Comparison of ENCODE assay signal across 13 cellular contexts in genomic region chr5:16812911-16813310, GRCh38.
A peak's percentile ranks its signal among the peaks of the same experiment; 100 is the strongest.
DNase-seq lines count a peak whose midpoint lies in the region; ATAC-seq, FAIRE-seq and TF ChIP-seq lines count a peak whose summit lies in the region.
"Had no signal": no experiment of that assay in that cellular context is flagged by ENCODE, and none has a peak within 500 bp of the region (broad histone marks: within the 10 kb centered on the region; RNA-seq: fewer than 3 reads in every experiment).

No MANE protein-coding gene starts in this region.

- H3K9me3 ChIP-seq in transverse colon = no peaks in the 10 kb centered on the region
- H3K9me3 ChIP-seq: psoas muscle had no signal

- TF ChIP-seq POLR2A in transverse colon (IDR thresholded peaks at IDR 0.05) = no peak

- no peaks in the 10 kb centered on the region for H3K27me3 Mint-ChIP-seq in activated CD4-positive, alpha-beta memory T cell treated with anti-CD3 and anti-CD28 coated beads, Interleukin-2, amount 10 ng/mL, durations not matched to agents 7 days and 5 days

- no peak for TF ChIP-seq EP300 in transverse colon (IDR thresholded peaks at IDR 0.05; ENCODE audit: low read depth)

- H3K27ac ChIP-seq in RWPE1 (no peak overlapping the region), foreskin keratinocyte (no peak overlapping the region), transverse colon (no peak overlapping the region)
- H3K27ac ChIP-seq: psoas muscle had no signal

- H3K9me3 Mint-ChIP-seq in activated CD4-positive, alpha-beta memory T cell treated with anti-CD3 and anti-CD28 coated beads, Interleukin-2, amount 10 ng/mL, durations not matched to agents 7 days and 5 days = no peaks in the 10 kb centered on the region
- H3K9me3 Mint-ChIP-seq: activated T-cell treated with anti-CD3 and anti-CD28 coated beads, Interleukin-2, amount 50 U/mL, for 4 hours had no signal

- no peaks in the 10 kb centered on the region for H3K27me3 ChIP-seq in foreskin keratinocyte
- no peaks in the 10 kb centered on the region for H3K27me3 ChIP-seq in transverse colon

- TF ChIP-seq CTCF in RWPE1 (conservative IDR thresholded peaks at IDR 0.05; ENCODE audit: low read depth) = no peak
- TF ChIP-seq CTCF in foreskin keratinocyte (conservative IDR thresholded peaks at IDR 0.05) = peak; percentile 32
- no peak for TF ChIP-seq CTCF in transverse colon (IDR thresholded peaks at IDR 0.05)

- H3K27ac Mint-ChIP-seq in activated CD4-positive, alpha-beta memory T cell treated with anti-CD3 and anti-CD28 coated beads, Interleukin-2, amount 10 ng/mL, durations not matched to agents 7 days and 5 days = no peak overlapping the region

- intact Hi-C loops in transverse colon (cut with DNase I; ENCODE audit: low total_unique reads) = no loop called here

- in situ Hi-C loops in transverse colon (cut with MboI; ENCODE audit: low pct_ligation_motif_present in 1 of 4, low pct_unique_long_range_greater_than_20kb in 1 of 4, low sequenced_read_pairs in 3 of 4) = no loop called here

- WGBS in transverse colon (ENCODE audit: low coverage in 1 of 2), 2 donors = 53 to 68% methylated on average over 4 of the region's 4 CpGs

- CTCF ChIA-PET in RWPE1 (lab: Yijun Ruan, JAX) = no interaction called here
- CTCF ChIA-PET in activated CD4-positive, alpha-beta memory T cell treated with anti-CD3 and anti-CD28 coated beads, Interleukin-2, amount 10 ng/mL, durations not matched to agents 7 days and 5 days (lab: Charles Lee) = no interaction called here

- peaks cover 21% of the 10 kb centered on the region for H3K4me1 ChIP-seq in foreskin keratinocyte
- peaks cover 8 to 28% (median 13%) of the 10 kb centered on the region in 4 donors for H3K4me1 ChIP-seq in transverse colon

- POLR2A ChIA-PET in RWPE1 (lab: Yijun Ruan, JAX; ENCODE audit: low non-redundant PET) = no interaction called here
- POLR2A ChIA-PET in activated CD4-positive, alpha-beta memory T cell treated with anti-CD3 and anti-CD28 coated beads, Interleukin-2, amount 10 ng/mL, durations not matched to agents 7 days and 5 days (lab: Charles Lee) = no interaction called here

- ATAC-seq in foreskin keratinocyte (peak; percentile 59), GM19463 (IDR thresholded peaks at IDR 0.05; ENCODE audit: unreplicated experiment) (no peak)
- ATAC-seq: activated T-cell treated with anti-CD3 and anti-CD28 coated beads, Interleukin-2, amount 50 U/mL, for 4 hours; psoas muscle had no signal

- H3K4me1 Mint-ChIP-seq in activated CD4-positive, alpha-beta memory T cell treated with anti-CD3 and anti-CD28 coated beads, Interleukin-2, amount 10 ng/mL, durations not matched to agents 7 days and 5 days = no peaks in the 10 kb centered on the region

- H3K4me3 Mint-ChIP-seq in activated CD4-positive, alpha-beta memory T cell treated with anti-CD3 and anti-CD28 coated beads, Interleukin-2, amount 10 ng/mL, durations not matched to agents 7 days and 5 days = no peak overlapping the region
- H3K4me3 Mint-ChIP-seq: activated T-cell treated with anti-CD3 and anti-CD28 coated beads, Interleukin-2, amount 50 U/mL, for 4 hours had no signal

- H3K4me3 ChIP-seq in transverse colon = no peak overlapping the region
- H3K4me3 ChIP-seq: psoas muscle had no signal

- no peaks in the 10 kb centered on the region for H3K36me3 ChIP-seq in transverse colon

- peak; percentile 49 for DNase-seq in NCI-H345 (lab: John Stamatoyannopoulos, UW)
- no peak for DNase-seq in NCI-H345 treated with DMSO at 0.1 percent for 48 hours (lab: John Stamatoyannopoulos, UW; ENCODE audit: unreplicated experiment)
- DNase-seq in RWPE1 (ENCODE audit: low spot score) = peak; percentile 63
- peak; percentile 22 to 42 for DNase-seq in foreskin keratinocyte
- peak; percentile 14 for DNase-seq in transverse colon
- no peak for DNase-seq in activated CD4-positive, alpha-beta memory T cell treated with anti-CD3 and anti-CD28 coated beads, Interleukin-2, amount 10 ng/mL, durations not matched to agents 7 days and 5 days
- DNase-seq in frontal cortex (ENCODE audit: low spot score in 2 of 2) = no peak
- DNase-seq: activated T-cell treated with anti-CD3 and anti-CD28 coated beads, Interleukin-2, amount 50 U/mL, for 4 hours; central memory CD4-positive, alpha-beta T cell; GOT3; MM.1S; psoas muscle had no signal

- no peak for FAIRE-seq in frontal cortex (lab: Jason Lieb, UNC)

- no peaks in the 10 kb centered on the region for H3K36me3 Mint-ChIP-seq in activated CD4-positive, alpha-beta memory T cell treated with anti-CD3 and anti-CD28 coated beads, Interleukin-2, amount 10 ng/mL, durations not matched to agents 7 days and 5 days (ENCODE audit: low read depth)

Comparison
In these comparisons a context has a peak if more than half of its experiments do, and no peak if none do; other contexts are left out.
1. DNase-seq: peak in NCI-H345 (single experiment), RWPE1 (single experiment), foreskin keratinocyte (2 of 2) and transverse colon (single experiment); none in NCI-H345 treated with DMSO at 0.1 percent for 48 hours (single experiment), activated CD4-positive, alpha-beta memory T cell treated with anti-CD3 and anti-CD28 coated beads, Interleukin-2, amount 10 ng/mL, durations not matched to agents 7 days and 5 days (single experiment) and frontal cortex (0 of 2).